ENCODE assay signal across 8 cellular contexts in the genomic region with DNA sequence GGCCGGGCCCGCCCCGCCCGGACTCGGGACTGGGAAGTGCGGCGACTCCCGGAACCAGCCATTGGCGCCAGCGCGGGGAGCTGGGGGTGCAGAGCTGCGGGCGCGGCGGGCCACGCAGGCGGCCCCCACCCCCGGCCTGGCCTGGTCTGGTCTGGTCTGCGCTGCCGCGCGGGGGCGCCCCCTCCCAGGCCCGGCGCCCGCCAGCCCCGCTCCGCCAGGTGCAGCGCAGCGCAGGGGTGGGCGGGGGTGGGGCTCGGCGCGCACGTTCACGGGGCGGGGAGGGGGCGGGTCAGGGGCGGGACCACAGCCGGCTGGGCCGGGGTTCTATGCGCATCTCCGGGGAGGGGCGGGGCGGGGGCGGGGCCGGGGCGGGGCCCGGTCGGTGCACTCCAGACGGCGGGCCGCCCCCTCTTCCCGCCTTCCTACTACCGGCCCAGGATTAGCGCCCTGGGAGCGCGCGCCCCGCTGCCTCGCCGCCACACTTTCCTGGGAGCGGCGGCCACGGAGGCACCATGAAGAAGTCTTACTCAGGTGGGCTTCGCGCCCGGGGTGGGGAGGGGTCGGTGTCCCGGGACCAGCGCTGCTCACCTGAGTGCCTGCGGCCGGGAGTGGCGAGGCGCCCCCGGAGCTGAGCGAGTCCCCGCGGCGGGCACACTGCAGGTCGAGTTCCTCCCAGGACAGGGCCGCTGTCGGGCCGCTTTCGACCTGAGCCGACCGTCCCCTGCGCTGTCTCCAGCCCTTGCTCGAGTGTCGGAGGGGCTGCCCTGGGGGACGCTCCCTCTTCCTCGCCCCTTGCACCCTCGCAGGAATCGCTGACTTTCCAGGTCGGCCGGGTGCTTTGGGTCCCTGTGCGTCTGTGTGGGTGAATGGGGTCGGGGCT.
DNase-seq lines count a peak whose midpoint lies in the region; ATAC-seq, FAIRE-seq and TF ChIP-seq lines count a peak whose summit lies in the region.

No MANE protein-coding gene starts in this region.

- FAIRE-seq in small intestine (lab: Jason Lieb, UNC) = no peak

- H3K9me3 Mint-ChIP-seq in Caco-2 (ENCODE audit: unreplicated experiment) = no peaks in the 10 kb centered on the region
- peaks cover 0 to 3% (median 0%) of the 10 kb centered on the region in 3 donors for H3K9me3 Mint-ChIP-seq in IgD-negative memory B cell

- H3K36me3 ChIP-seq in Caco-2 (ENCODE audit: control insufficient read depth, insufficient read depth, low read length) (no peaks in the 10 kb centered on the region; the same call in 1 of the 2 replicates), adipocyte (ENCODE audit: control insufficient read depth, insufficient read depth, low read length, severe bottlenecking) (no peaks in the 10 kb centered on the region), iPS DF 6.9 (ENCODE audit: control insufficient read depth, insufficient read depth, low read length) (no peaks in the 10 kb centered on the region), small intestine (ENCODE audit: control insufficient read depth in 2 of 2, insufficient read depth in 2 of 2, low read length in 2 of 2) (no peaks in the 10 kb centered on the region)

- H3K9ac ChIP-seq in adipocyte (ENCODE audit: low read length) = peak overlapping the region; percentile 42

- no TSS peak for BruUV-seq in Caco-2 (replicated peaks; lab: Mats Ljungman, UMichigan)

- H3K4me3 Mint-ChIP-seq in Caco-2 (ENCODE audit: unreplicated experiment) (peak overlapping the region; percentile 82), IgD-negative memory B cell (peak overlapping the region; percentile 78 to 99 (median 87))

- peaks cover 30% of the 10 kb centered on the region for H3K4me1 Mint-ChIP-seq in Caco-2 (ENCODE audit: low read depth, unreplicated experiment)
- H3K4me1 Mint-ChIP-seq in IgD-negative memory B cell = peaks cover 5 to 19% (median 13%) of the 10 kb centered on the region in 3 donors

- ATAC-seq in GM21390 (IDR thresholded peaks at IDR 0.05; ENCODE audit: unreplicated experiment) = peak; percentile 59
- no peak for ATAC-seq in GM19328 (IDR thresholded peaks at IDR 0.05; ENCODE audit: unreplicated experiment)

- H3K27me3 Mint-ChIP-seq in Caco-2 (ENCODE audit: insufficient read depth, unreplicated experiment) = no peaks in the 10 kb centered on the region
- H3K27me3 Mint-ChIP-seq in IgD-negative memory B cell = peaks cover 18% of the 10 kb centered on the region

- H3K27ac Mint-ChIP-seq in Caco-2 (ENCODE audit: unreplicated experiment) (peak overlapping the region; percentile 58), IgD-negative memory B cell (peak overlapping the region; percentile 90 to 100 (median 94))

- POLR2A ChIA-PET in Caco-2 (lab: Charles Lee) = no interaction called here

- H3K27ac ChIP-seq in iPS DF 6.9 (ENCODE audit: low read length) (no peak overlapping the region), small intestine (ENCODE audit: low read depth in 1 of 2, low read length in 1 of 2) (peak overlapping the region; percentile 68 to 87)

- intact Hi-C loops in Caco-2 (cut with micrococcal nuclease; ENCODE audit: unreplicated experiment) = no loop called here

- TF ChIP-seq CTCF in Caco-2 (IDR thresholded peaks at IDR 0.05; ENCODE audit: insufficient read depth in 1 of 2, low read depth in 1 of 2, low read length in 1 of 2, severe bottlenecking in 1 of 2, unreplicated experiment in 1 of 2) = peak; percentile 14 to 41

- WGBS in iPS DF 6.9 (ENCODE audit: insufficient coverage, insufficient read length) = no CpG with 5 or more reads among the region's 98 CpGs
- WGBS in small intestine, 3 donors = 2% methylated on average over 36 to 98 of the region's 98 CpGs

- peaks cover 48% of the 10 kb centered on the region for H3K36me3 Mint-ChIP-seq in Caco-2 (ENCODE audit: insufficient read depth, unreplicated experiment)
- H3K36me3 Mint-ChIP-seq in IgD-negative memory B cell = no peaks in the 10 kb centered on the region

- CTCF ChIA-PET in Caco-2 (lab: Charles Lee) = interaction anchor here (0.5 to 1.5 kb wide), 6 partner anchors 17 to 193 kb away, joined by 3 to 6 read pairs (median 3); no protein-coding TSS in a partner anchor

- peaks cover 53% of the 10 kb centered on the region for H3K4me1 ChIP-seq in Caco-2
- peaks cover 28% of the 10 kb centered on the region for H3K4me1 ChIP-seq in adipocyte (ENCODE audit: control insufficient read depth, insufficient read depth, low read length)
- 0 out of 2 replicates have a peak, but pooled peaks cover 2% of the 10 kb centered on the region for H3K4me1 ChIP-seq in iPS DF 6.9 (ENCODE audit: control insufficient read depth, insufficient read depth, low read length)
- peaks cover 0 to 2% of the 10 kb centered on the region in 2 donors for H3K4me1 ChIP-seq in small intestine (ENCODE audit: control insufficient read depth in 2 of 2, insufficient read depth in 1 of 2, low read depth in 1 of 2, low read length in 1 of 2)

- H3K4me3 ChIP-seq in Caco-2 (ENCODE audit: low read depth, low read length) (peak overlapping the region; percentile 98), adipocyte (ENCODE audit: low read length) (peak overlapping the region; percentile 77), iPS DF 6.9 (ENCODE audit: low read length) (peak overlapping the region; percentile 72), small intestine (ENCODE audit: low read depth in 1 of 2, low read length in 2 of 2) (peak overlapping the region; percentile 65 to 88)

- H3K9me3 ChIP-seq in Caco-2 (no peaks in the 10 kb centered on the region), adipocyte (ENCODE audit: control insufficient read depth, low read length) (no peaks in the 10 kb centered on the region), iPS DF 6.9 (ENCODE audit: control insufficient read depth, insufficient read depth, low read length) (no peaks in the 10 kb centered on the region), small intestine (ENCODE audit: control insufficient read depth, low read depth) (no peaks in the 10 kb centered on the region)

- DNase-seq in Caco-2 (peak; percentile 75 to 90), T follicular helper cell (ENCODE audit: low read depth) (peak; percentile 60), adipocyte (ENCODE audit: low read depth) (peak; percentile 58), iPS DF 6.9 (ENCODE audit: low read depth, low spot score) (no peak), small intestine (peak; percentile 74)

- H3K27me3 ChIP-seq in Caco-2 (replicated peaks; ENCODE audit: control insufficient read depth, insufficient read depth, low read length) (no peaks in the 10 kb centered on the region), adipocyte (replicated peaks; ENCODE audit: control insufficient read depth, insufficient read depth, low read length) (no peaks in the 10 kb centered on the region), iPS DF 6.9 (ENCODE audit: control insufficient read depth, insufficient read depth, low read length) (no peaks in the 10 kb centered on the region; the same call in 1 of the 2 replicates), small intestine (ENCODE audit: control insufficient read depth in 2 of 2, insufficient read depth in 2 of 2, low read length in 2 of 2) (no peaks in the 10 kb centered on the region)
